In genomic region chr1:41682845-41683630, GRCh38 we compare ENCODE assay signal across 1 cellular context.
TF ChIP-seq lines count a peak whose summit lies in the region.

No MANE protein-coding gene starts in this region.

TF ChIP-seq in HCT116, 20 proteins besides CTCF, POLR2A, EP300 and RAD21 (continued from another document):
- TF ChIP-seq ATF3 (IDR thresholded peaks at IDR 0.05), result no peak
TF ChIP-seq in HCT116: peak in this region for 0.
